In genomic region chr11:67420646-67421420, GRCh38 we compare ENCODE assay signal across 1 cellular context.
A peak's percentile ranks its signal among the peaks of the same experiment; 100 is the strongest.
TF ChIP-seq lines count a peak whose summit lies in the region.

No MANE protein-coding gene starts in this region.

TF ChIP-seq in WTC11, 78 proteins besides CTCF, POLR2A, EP300 and RAD21 (continued from another document and continues in another):
- TF ChIP-seq ZNF121 (CRISPR knock-in tag; IDR thresholded peaks at IDR 0.05) (peak; percentile 83), FOXP4 (CRISPR knock-in tag; IDR thresholded peaks at IDR 0.05) (peak; percentile 75), E2F5 (CRISPR knock-in tag; IDR thresholded peaks at IDR 0.05) (peak; percentile 92), TEAD1 (CRISPR knock-in tag; IDR thresholded peaks at IDR 0.05) (peak; percentile 51; the same call in 1 of the 2 replicates), PRRX2 (CRISPR knock-in tag; IDR thresholded peaks at IDR 0.05) (no peak), FOXK1 (CRISPR knock-in tag; IDR thresholded peaks at IDR 0.05) (peak; percentile 51; the same call in 1 of the 2 replicates), USF2 (CRISPR knock-in tag; IDR thresholded peaks at IDR 0.05) (no peak), NR3C1 (CRISPR knock-in tag; conservative IDR thresholded peaks at IDR 0.05; ENCODE audit: low read depth) (peak; percentile 85; the same call in 1 of the 2 replicates), ELF4 (CRISPR knock-in tag; IDR thresholded peaks at IDR 0.05; ENCODE audit: low read depth) (no peak), MYBL2 (CRISPR knock-in tag; IDR thresholded peaks at IDR 0.05) (no peak), CBFB (CRISPR knock-in tag; IDR thresholded peaks at IDR 0.05; ENCODE audit: low read depth) (no peak), MLX (CRISPR knock-in tag; IDR thresholded peaks at IDR 0.05) (no peak), TEAD4 (CRISPR knock-in tag; IDR thresholded peaks at IDR 0.05) (no peak), SOX15 (CRISPR knock-in tag; IDR thresholded peaks at IDR 0.05) (no peak), GABPB1 (CRISPR knock-in tag; IDR thresholded peaks at IDR 0.05) (no peak), EMX1 (CRISPR knock-in tag; IDR thresholded peaks at IDR 0.05) (no peak), MAX (CRISPR knock-in tag; IDR thresholded peaks at IDR 0.05) (no peak; the same call in 1 of the 2 replicates), SP1 (CRISPR knock-in tag; conservative IDR thresholded peaks at IDR 0.05) (peak; percentile 78), NFYB (CRISPR knock-in tag; conservative IDR thresholded peaks at IDR 0.05; ENCODE audit: low read depth) (no peak), GRHL2 (CRISPR knock-in tag; IDR thresholded peaks at IDR 0.05; ENCODE audit: insufficient replicate concordance, severe bottlenecking) (no peak), NR1H2 (CRISPR knock-in tag; IDR thresholded peaks at IDR 0.05) (no peak), MXD4 (CRISPR knock-in tag; IDR thresholded peaks at IDR 0.05; ENCODE audit: borderline replicate concordance) (no peak), ZNF232 (CRISPR knock-in tag; IDR thresholded peaks at IDR 0.05) (0 out of 2 replicates have a peak, but pooled peaks have one; percentile 63), OVOL2 (CRISPR knock-in tag; IDR thresholded peaks at IDR 0.05; ENCODE audit: borderline replicate concordance) (no peak), ZNF423 (CRISPR knock-in tag; IDR thresholded peaks at IDR 0.05) (no peak), ZNF263 (CRISPR knock-in tag; IDR thresholded peaks at IDR 0.05; ENCODE audit: low read depth) (no peak), ATF1 (CRISPR knock-in tag; IDR thresholded peaks at IDR 0.05) (no peak), RELA (CRISPR knock-in tag; IDR thresholded peaks at IDR 0.05; ENCODE audit: borderline replicate concordance) (peak; percentile 30; the same call in 1 of the 2 replicates), SMAD4 (CRISPR knock-in tag; IDR thresholded peaks at IDR 0.05) (no peak), ZNF512 (CRISPR knock-in tag; IDR thresholded peaks at IDR 0.05; ENCODE audit: borderline replicate concordance) (no peak), CREB1 (CRISPR knock-in tag; IDR thresholded peaks at IDR 0.05) (no peak), ARID4B (CRISPR knock-in tag; IDR thresholded peaks at IDR 0.05; ENCODE audit: borderline replicate concordance) (no peak), ZNF138 (CRISPR knock-in tag; conservative IDR thresholded peaks at IDR 0.05) (no peak), FOXJ3 (CRISPR knock-in tag; IDR thresholded peaks at IDR 0.05; ENCODE audit: borderline replicate concordance) (no peak), STAT6 (CRISPR knock-in tag; conservative IDR thresholded peaks at IDR 0.05; ENCODE audit: low read depth) (no peak), NR2C2 (CRISPR knock-in tag; IDR thresholded peaks at IDR 0.05) (no peak), CREM (CRISPR knock-in tag; IDR thresholded peaks at IDR 0.05) (peak; percentile 74; the same call in 1 of the 2 replicates), ZNF671 (CRISPR knock-in tag; IDR thresholded peaks at IDR 0.05) (no peak), RORB (CRISPR knock-in tag; IDR thresholded peaks at IDR 0.05) (no peak)
- TF ChIP-seq, protein P1, sequence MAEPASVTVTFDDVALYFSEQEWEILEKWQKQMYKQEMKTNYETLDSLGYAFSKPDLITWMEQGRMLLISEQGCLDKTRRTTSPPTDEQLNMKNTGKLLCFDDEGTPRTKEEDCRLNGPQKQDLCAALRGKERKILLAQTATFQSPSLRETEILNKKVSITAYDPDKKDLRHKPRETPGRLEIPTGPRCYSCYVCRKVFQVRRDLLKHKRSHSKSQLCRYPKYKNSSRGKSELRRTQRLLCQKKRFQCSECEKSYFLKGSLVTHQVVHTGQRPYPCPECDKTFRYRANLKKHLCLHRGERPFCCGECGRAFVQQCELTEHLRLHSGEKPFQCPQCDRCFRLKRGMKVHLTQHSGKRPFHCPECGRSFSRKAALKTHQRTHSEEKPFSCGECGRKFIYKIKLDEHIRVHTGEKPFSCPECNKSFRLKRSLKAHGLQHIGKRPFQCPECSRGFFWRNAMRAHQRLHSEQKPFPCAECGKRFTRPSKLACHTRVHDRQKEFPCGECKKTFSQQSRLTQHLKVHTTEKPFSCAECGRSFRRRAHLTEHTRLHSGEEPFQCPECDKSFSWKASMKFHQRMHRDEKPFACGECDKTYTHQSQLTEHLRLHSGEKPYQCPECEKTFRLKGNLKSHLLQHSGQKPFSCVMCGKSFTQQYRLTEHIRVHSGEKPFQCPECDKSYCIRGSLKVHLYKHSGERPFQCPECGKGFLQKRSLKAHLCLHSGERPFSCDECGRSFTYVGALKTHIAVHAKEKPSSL (CRISPR knock-in tag; conservative IDR thresholded peaks at IDR 0.05): no peak
- TF ChIP-seq, protein P2, sequence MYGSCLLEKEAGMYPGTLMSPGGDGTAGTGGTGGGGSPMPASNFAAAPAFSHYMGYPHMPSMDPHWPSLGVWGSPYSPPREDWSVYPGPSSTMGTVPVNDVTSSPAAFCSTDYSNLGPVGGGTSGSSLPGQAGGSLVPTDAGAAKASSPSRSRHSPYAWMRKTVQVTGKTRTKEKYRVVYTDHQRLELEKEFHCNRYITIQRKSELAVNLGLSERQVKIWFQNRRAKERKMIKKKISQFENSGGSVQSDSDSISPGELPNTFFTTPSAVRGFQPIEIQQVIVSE (CRISPR knock-in tag; IDR thresholded peaks at IDR 0.05; ENCODE audit: borderline replicate concordance): no peak
- TF ChIP-seq, protein P3, sequence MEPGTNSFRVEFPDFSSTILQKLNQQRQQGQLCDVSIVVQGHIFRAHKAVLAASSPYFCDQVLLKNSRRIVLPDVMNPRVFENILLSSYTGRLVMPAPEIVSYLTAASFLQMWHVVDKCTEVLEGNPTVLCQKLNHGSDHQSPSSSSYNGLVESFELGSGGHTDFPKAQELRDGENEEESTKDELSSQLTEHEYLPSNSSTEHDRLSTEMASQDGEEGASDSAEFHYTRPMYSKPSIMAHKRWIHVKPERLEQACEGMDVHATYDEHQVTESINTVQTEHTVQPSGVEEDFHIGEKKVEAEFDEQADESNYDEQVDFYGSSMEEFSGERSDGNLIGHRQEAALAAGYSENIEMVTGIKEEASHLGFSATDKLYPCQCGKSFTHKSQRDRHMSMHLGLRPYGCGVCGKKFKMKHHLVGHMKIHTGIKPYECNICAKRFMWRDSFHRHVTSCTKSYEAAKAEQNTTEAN (CRISPR knock-in tag; IDR thresholded peaks at IDR 0.05): no peak
- TF ChIP-seq, protein P4, sequence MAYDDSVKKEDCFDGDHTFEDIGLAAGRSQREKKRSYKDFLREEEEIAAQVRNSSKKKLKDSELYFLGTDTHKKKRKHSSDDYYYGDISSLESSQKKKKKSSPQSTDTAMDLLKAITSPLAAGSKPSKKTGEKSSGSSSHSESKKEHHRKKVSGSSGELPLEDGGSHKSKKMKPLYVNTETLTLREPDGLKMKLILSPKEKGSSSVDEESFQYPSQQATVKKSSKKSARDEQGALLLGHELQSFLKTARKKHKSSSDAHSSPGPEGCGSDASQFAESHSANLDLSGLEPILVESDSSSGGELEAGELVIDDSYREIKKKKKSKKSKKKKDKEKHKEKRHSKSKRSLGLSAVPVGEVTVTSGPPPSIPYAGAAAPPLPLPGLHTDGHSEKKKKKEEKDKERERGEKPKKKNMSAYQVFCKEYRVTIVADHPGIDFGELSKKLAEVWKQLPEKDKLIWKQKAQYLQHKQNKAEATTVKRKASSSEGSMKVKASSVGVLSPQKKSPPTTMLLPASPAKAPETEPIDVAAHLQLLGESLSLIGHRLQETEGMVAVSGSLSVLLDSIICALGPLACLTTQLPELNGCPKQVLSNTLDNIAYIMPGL (CRISPR knock-in tag; IDR thresholded peaks at IDR 0.05): no peak
